ENCODE assay signal across 17 cellular contexts in genomic region chr6:82588020-82588419, GRCh38.
"Had no signal": no experiment of that assay in that cellular context is flagged by ENCODE, and none has a peak within 500 bp of the region (broad histone marks: within the 10 kb centered on the region; RNA-seq: fewer than 3 reads in every experiment).

No MANE protein-coding gene starts in this region.

- H3K4me1 Mint-ChIP-seq: activated CD4-positive, alpha-beta T cell treated with anti-CD3 and anti-CD28 coated beads for 36 hours; activated naive CD4-positive, alpha-beta T cell treated with anti-CD3 and anti-CD28 coated beads, Interleukin-2, amount 50 U/mL, for 24 hours; immature natural killer cell had no signal

- H3K27ac ChIP-seq: dorsolateral prefrontal cortex, gastroesophageal sphincter, heart left ventricle, parathyroid adenoma, right lobe of liver, stomach had no signal

- H3K27ac Mint-ChIP-seq: activated CD4-positive, alpha-beta T cell treated with anti-CD3 and anti-CD28 coated beads for 36 hours; activated naive CD4-positive, alpha-beta T cell treated with anti-CD3 and anti-CD28 coated beads, Interleukin-2, amount 50 U/mL, for 24 hours; immature natural killer cell; natural killer cell treated with Interleukin-12 subunit alpha and Interleukin-12 subunit beta and Interleukin-15 and Interleukin-18, amount 100 ng/mL, for 72 hours; type B pancreatic cell; WTC11 had no signal

- H3K79me2 ChIP-seq: parathyroid adenoma had no signal

- H3K36me3 ChIP-seq: gastroesophageal sphincter, heart left ventricle, right lobe of liver, stomach had no signal

- H3K4me3 Mint-ChIP-seq: activated CD4-positive, alpha-beta T cell treated with anti-CD3 and anti-CD28 coated beads for 36 hours; activated naive CD4-positive, alpha-beta T cell treated with anti-CD3 and anti-CD28 coated beads, Interleukin-2, amount 50 U/mL, for 24 hours; immature natural killer cell; natural killer cell treated with Interleukin-12 subunit alpha and Interleukin-12 subunit beta and Interleukin-15 and Interleukin-18, amount 100 ng/mL, for 72 hours; type B pancreatic cell; WTC11 had no signal

- H3K4me2 ChIP-seq: smooth muscle cell had no signal

- H3K9me3 ChIP-seq: gastroesophageal sphincter, heart left ventricle, right lobe of liver, stomach had no signal

- H3K4me1 ChIP-seq: parathyroid adenoma, stomach had no signal

- H3K4me3 ChIP-seq: dorsolateral prefrontal cortex, gastroesophageal sphincter, heart left ventricle, right lobe of liver, smooth muscle cell, stomach had no signal

- H3K27me3 ChIP-seq: dorsolateral prefrontal cortex, gastroesophageal sphincter, heart left ventricle, right lobe of liver had no signal

- H2AFZ ChIP-seq: parathyroid adenoma had no signal

- H3K36me3 Mint-ChIP-seq: activated naive CD4-positive, alpha-beta T cell treated with anti-CD3 and anti-CD28 coated beads, Interleukin-2, amount 50 U/mL, for 24 hours; immature natural killer cell; natural killer cell treated with Interleukin-12 subunit alpha and Interleukin-12 subunit beta and Interleukin-15 and Interleukin-18, amount 100 ng/mL, for 72 hours; type B pancreatic cell; WTC11 had no signal

- H3K9ac ChIP-seq: parathyroid adenoma had no signal

- DNase-seq: activated CD4-positive, alpha-beta T cell treated with anti-CD3 and anti-CD28 coated beads for 36 hours; activated CD4-positive, alpha-beta T cell treated with anti-CD3 and anti-CD28 coated beads, Interleukin-2, amount 50 U/mL, for 48 hours; activated gamma-delta T cell; central memory CD4-positive, alpha-beta T cell; dorsolateral prefrontal cortex; heart left ventricle; immature natural killer cell; right lobe of liver; stimulated activated CD4-positive, alpha-beta T cell treated with anti-CD3 and anti-CD28 coated beads, Interleukin-4, amount 100 ng/mL, for 1 hour; stomach had no signal

- H3K27me3 Mint-ChIP-seq: type B pancreatic cell had no signal

- H3K9me3 Mint-ChIP-seq: activated naive CD4-positive, alpha-beta T cell treated with anti-CD3 and anti-CD28 coated beads, Interleukin-2, amount 50 U/mL, for 24 hours had no signal

- ATAC-seq: activated CD4-positive, alpha-beta T cell treated with anti-CD3 and anti-CD28 coated beads for 36 hours; gastroesophageal sphincter; heart left ventricle; natural killer cell treated with Interleukin-12 subunit alpha and Interleukin-12 subunit beta and Interleukin-15 and Interleukin-18, amount 100 ng/mL, for 72 hours; right lobe of liver; WTC11 had no signal
